Comparison of ENCODE assay signal across 8 cellular contexts in the genomic region with DNA sequence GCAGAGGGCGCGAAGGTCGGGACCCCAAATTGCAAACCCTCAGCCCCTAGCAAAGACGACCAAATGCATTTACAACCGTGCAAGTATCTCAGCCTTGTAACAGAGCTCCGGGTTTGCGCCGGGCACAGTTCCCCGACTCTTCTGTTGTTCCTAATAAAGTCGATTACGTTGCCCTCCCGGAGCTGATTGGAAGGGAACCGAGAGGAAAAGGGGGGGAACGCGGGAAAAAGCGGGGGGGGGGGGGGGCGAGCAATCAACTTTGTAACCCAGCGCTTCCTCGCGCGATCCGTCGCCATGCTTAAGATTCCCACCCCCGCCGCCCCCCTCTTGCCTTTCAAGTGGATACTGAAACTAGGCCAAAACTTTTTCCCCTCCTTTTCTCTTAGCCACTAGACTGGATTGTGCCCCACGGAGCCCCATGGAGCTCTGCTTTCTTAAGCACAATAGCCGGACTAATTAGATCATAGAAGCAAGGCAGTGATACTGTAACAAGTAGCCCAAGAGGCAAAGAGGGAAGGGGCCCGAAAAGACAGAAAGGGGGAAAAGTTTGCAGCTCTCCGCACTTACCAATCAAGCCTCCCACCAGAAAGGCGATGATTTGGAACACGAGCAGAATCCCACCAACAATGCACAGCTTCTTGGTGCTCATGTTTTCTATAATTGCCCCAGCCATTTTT. TPM values are rescaled to one million over a fixed set of nuclear protein-coding genes. Genes with fewer than 3 reads are reported as not detected.
DNase-seq lines count a peak whose midpoint lies in the region; ATAC-seq and TF ChIP-seq lines count a peak whose summit lies in the region.

No MANE protein-coding gene starts in this region.

- TF ChIP-seq CTCF in Panc1 (IDR thresholded peaks at IDR 0.05) (no peak), epithelial cell of proximal tubule (conservative IDR thresholded peaks at IDR 0.05; ENCODE audit: low read depth, low read length) (no peak)

- no peaks in the 10 kb centered on the region; the same call in 1 of the 2 replicates for H3K36me3 ChIP-seq in Panc1 (ENCODE audit: control insufficient read depth, insufficient read depth, low read length)

- ATAC-seq in Panc1: peak; percentile 68

- TSS peak; percentile 62 for BruUV-seq in Panc1 (replicated peaks; lab: Mats Ljungman, UMichigan)

- peaks cover 4% of the 10 kb centered on the region; the same call in 1 of the 2 replicates for H3K4me1 ChIP-seq in Panc1 (ENCODE audit: control insufficient read depth, insufficient read depth, low read length)
- H3K4me1 ChIP-seq in mononuclear cell (ENCODE audit: insufficient read depth, low read length): peaks cover 29% of the 10 kb centered on the region

- H3K27ac ChIP-seq in Panc1 (ENCODE audit: low read length): peak overlapping the region; percentile 48; the same call in 1 of the 2 replicates

- POLR2A ChIA-PET in Panc1 (lab: Charles Lee): interaction anchor here (0.5 to 1.0 kb wide), 4 partner anchors 19 to 183 kb away, joined by 3 to 11 read pairs (median 3); no protein-coding TSS in a partner anchor

- intact Hi-C loops in Panc1 (cut with micrococcal nuclease; ENCODE audit: unreplicated experiment): no loop called here

- DNase-seq in NCI-H1092 treated with DMSO at 0.1 percent for 48 hours (lab: John Stamatoyannopoulos, UW) (peak; percentile 51), NCI-H1092 (lab: John Stamatoyannopoulos, UW) (no peak), Panc1 (ENCODE audit: low read depth, low spot score) (no peak), epithelial cell of proximal tubule (ENCODE audit: low read depth) (no peak), ureter (ENCODE audit: low spot score) (peak; percentile 78), KG1 (lab: John Stamatoyannopoulos, UW) (no peak)
- DNase-seq in activated CD8-positive, alpha-beta memory T cell treated with anti-CD3 and anti-CD28 coated beads for 24 hours: no peak

- H3K4me3 ChIP-seq in Panc1 (ENCODE audit: low read depth in 2 of 2, low read length in 2 of 2): peak overlapping the region; percentile 47 to 92
- H3K4me3 ChIP-seq in epithelial cell of proximal tubule (ENCODE audit: low read depth, low read length): peak overlapping the region; percentile 95
- peak overlapping the region; percentile 57 for H3K4me3 ChIP-seq in mononuclear cell (ENCODE audit: low read length)

- in situ Hi-C loops in Panc1 (cut with HindIII; ENCODE audit: low pct_unique_long_range_greater_than_20kb, low sequenced_read_pairs): no loop called here

- H3K9me3 ChIP-seq in Panc1 (ENCODE audit: control insufficient read depth, insufficient read depth, low read depth, low read length): no peaks in the 10 kb centered on the region
- no peaks in the 10 kb centered on the region for H3K9me3 ChIP-seq in mononuclear cell (ENCODE audit: low read depth, low read length)

- H3K27me3 ChIP-seq in Panc1 (ENCODE audit: control insufficient read depth, insufficient read depth, low read length): peaks cover 4% of the 10 kb centered on the region; the same call in 1 of the 2 replicates
- H3K27me3 ChIP-seq in mononuclear cell (ENCODE audit: insufficient read depth, low read length): peaks cover 60% of the 10 kb centered on the region

- CTCF ChIA-PET in Panc1 (lab: Charles Lee): interaction anchor here (0.6 to 1.1 kb wide), 4 partner anchors 79 to 211 kb away, joined by 3 to 6 read pairs (median 3); no protein-coding TSS in a partner anchor

RNA-seq across cellular contexts. Expression of a gene that starts 0.6 kb away (rescaled TPM):
- total RNA-seq in Panc1 (2021; ENCODE audit: unreplicated experiment): 29.6 TPM
- polyA plus RNA-seq in Panc1 (2012; ENCODE audit: insufficient read length): 17.1 TPM
- 14.4 and 19.0 TPM in 2 replicates for total RNA-seq in epithelial cell of proximal tubule
- 4.7 TPM for total RNA-seq in mononuclear cell
- 186 TPM for total RNA-seq in ureter

Comparison
In these comparisons a context has a peak if more than half of its experiments do, and no peak if none do; other contexts are left out.
1. DNase-seq: peak in NCI-H1092 treated with DMSO at 0.1 percent for 48 hours (single experiment) and ureter (single experiment); none in NCI-H1092 (single experiment), Panc1 (single experiment), epithelial cell of proximal tubule (single experiment), KG1 (single experiment) and activated CD8-positive, alpha-beta memory T cell treated with anti-CD3 and anti-CD28 coated beads for 24 hours (single experiment).
2. Peak in every context shown above with its lines, with median percentiles within 50 percentile points of each other: H3K4me3 ChIP-seq.